In the genomic region with DNA sequence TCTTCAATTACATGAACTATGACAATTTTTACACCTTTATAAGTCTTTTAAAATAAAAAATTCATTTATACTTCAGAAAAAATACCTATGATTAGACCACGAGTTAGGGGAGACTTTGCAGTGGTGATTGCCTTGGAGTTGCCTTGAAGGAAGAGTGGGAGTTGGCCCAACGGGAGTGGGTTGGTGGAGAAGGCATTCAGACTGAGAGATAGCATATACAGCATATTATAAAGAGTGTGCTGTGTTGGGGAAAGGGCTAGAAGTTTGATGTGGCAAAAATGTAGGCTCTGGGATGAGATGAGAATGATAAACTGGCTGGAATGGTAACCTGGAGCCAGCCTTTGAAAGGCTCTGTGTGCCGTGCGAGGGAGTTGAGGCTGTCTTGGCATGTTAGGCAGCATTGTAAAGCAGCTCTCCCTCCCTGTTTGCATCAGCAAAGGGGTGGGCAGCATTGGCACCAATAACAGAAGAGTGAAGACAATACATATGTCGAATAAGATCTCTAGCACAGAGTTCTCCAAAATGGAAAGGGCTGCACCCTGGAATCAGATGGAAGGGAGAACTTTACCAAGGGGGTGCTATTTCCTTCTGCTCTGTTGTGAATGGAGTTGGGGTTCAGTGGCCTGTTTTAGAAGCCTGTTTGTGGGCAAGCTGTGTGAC, we compare ENCODE assay signal across 25 cellular contexts. TPM values are rescaled to one million over a fixed set of nuclear protein-coding genes. Genes with fewer than 3 reads are reported as not detected.
DNase-seq lines count a peak whose midpoint lies in the region; ATAC-seq and TF ChIP-seq lines count a peak whose summit lies in the region.
"Had no signal": no experiment of that assay in that cellular context is flagged by ENCODE, and none has a peak within 500 bp of the region (broad histone marks: within the 10 kb centered on the region; RNA-seq: fewer than 3 reads in every experiment).

No MANE protein-coding gene starts in this region.

- H3K9me2 ChIP-seq in DOHH2 (replicated peaks; ENCODE audit: control insufficient read depth, low read length): no peaks in the 10 kb centered on the region

- DNase-seq in Panc1 (ENCODE audit: low read depth, low spot score) (no peak), mammary epithelial cell (no peak), NCI-H1930 (lab: John Stamatoyannopoulos, UW) (no peak), middle frontal gyrus (ENCODE audit: extremely low spot score, low spot score) (no peak), CD1c-positive myeloid dendritic cell (ENCODE audit: extremely low spot score) (no peak), DMS53 treated with DMSO at 0.1 percent for 48 hours (lab: John Stamatoyannopoulos, UW; ENCODE audit: unreplicated experiment) (no peak)
- DNase-seq: activated T-cell treated with anti-CD3 and anti-CD28 coated beads for 4 hours; DMS153; foreskin keratinocyte; heart right ventricle; left cardiac atrium; NCI-H1105 treated with DMSO at 0.1 percent for 48 hours; NCI-H2029 treated with DMSO at 0.1 percent for 48 hours; NCI-H345; NCI-H774; occipital lobe; RPMI8226; stimulated activated naive CD8-positive, alpha-beta T cell treated with anti-CD3 and anti-CD28 coated beads, Interleukin-15, amount 100 ng/mL, for 72 hours; T-helper 1 cell had no signal

- no peak overlapping the region for H3K4me3 Mint-ChIP-seq in nephron
- H3K4me3 Mint-ChIP-seq: stimulated activated naive CD8-positive, alpha-beta T cell treated with anti-CD3 and anti-CD28 coated beads, Interleukin-15, amount 100 ng/mL, for 72 hours had no signal

- H3K4me3 ChIP-seq in DOHH2 (ENCODE audit: low read length): peak overlapping the region; percentile 64
- no peak overlapping the region for H3K4me3 ChIP-seq in Panc1 (ENCODE audit: low read depth in 2 of 2, low read length in 2 of 2)
- H3K4me3 ChIP-seq in mammary epithelial cell (replicated peaks in 1 of 3; ENCODE audit: insufficient read depth in 1 of 3, low read depth in 2 of 3, low read length in 3 of 3): no peak overlapping the region
- H3K4me3 ChIP-seq: cardiac muscle cell, heart right ventricle, tibial nerve had no signal

- ATAC-seq in Panc1: no peak
- ATAC-seq: activated naive CD4-positive, alpha-beta T cell treated with anti-CD3 and anti-CD28 coated beads, Interleukin-2, amount 50 U/mL, for 72 hours; esophagus mucosa; foreskin keratinocyte; heart right ventricle; left cardiac atrium; stimulated activated naive CD8-positive, alpha-beta T cell treated with anti-CD3 and anti-CD28 coated beads, Interleukin-15, amount 100 ng/mL, for 72 hours had no signal

- no peaks in the 10 kb centered on the region for H3K9me3 Mint-ChIP-seq in nephron
- H3K9me3 Mint-ChIP-seq: activated naive CD4-positive, alpha-beta T cell treated with anti-CD3 and anti-CD28 coated beads, Interleukin-2, amount 50 U/mL, for 72 hours; stimulated activated naive CD8-positive, alpha-beta T cell treated with anti-CD3 and anti-CD28 coated beads, Interleukin-15, amount 100 ng/mL, for 72 hours had no signal

- no peak overlapping the region for H3K9ac ChIP-seq in mammary epithelial cell (ENCODE audit: insufficient read depth, low read length)

- H3K79me2 ChIP-seq in DOHH2 (ENCODE audit: control insufficient read depth, low read length) (peaks cover 81% of the 10 kb centered on the region), mammary epithelial cell (ENCODE audit: insufficient read depth, low read length) (peaks cover 99% of the 10 kb centered on the region)

- H3K4me1 Mint-ChIP-seq in nephron: peaks cover 49% of the 10 kb centered on the region
- H3K4me1 Mint-ChIP-seq: stimulated activated naive CD8-positive, alpha-beta T cell treated with anti-CD3 and anti-CD28 coated beads, Interleukin-15, amount 100 ng/mL, for 72 hours had no signal

- peak overlapping the region; percentile 4 for H2AFZ ChIP-seq in mammary epithelial cell (ENCODE audit: low read depth, low read length)

- 20% methylated on average over 5 of the region's 5 CpGs for WGBS in mammary epithelial cell (ENCODE audit: low coverage, missing lambda C conversion rate)

- H3K9me3 ChIP-seq in DOHH2 (ENCODE audit: control insufficient read depth, insufficient read depth, low read length) (no peaks in the 10 kb centered on the region), Panc1 (ENCODE audit: control insufficient read depth, insufficient read depth, low read depth, low read length) (no peaks in the 10 kb centered on the region), mammary epithelial cell (replicated peaks; ENCODE audit: insufficient read depth, low read length) (peaks cover 6% of the 10 kb centered on the region)
- H3K9me3 ChIP-seq: heart right ventricle, tibial nerve had no signal

- H4K20me1 ChIP-seq in DOHH2 (ENCODE audit: control insufficient read depth, insufficient read depth, low read depth, low read length): no peaks in the 10 kb centered on the region
- H4K20me1 ChIP-seq in mammary epithelial cell (ENCODE audit: insufficient read depth, low read length): no peaks in the 10 kb centered on the region

- no peaks in the 10 kb centered on the region for H3K27me3 Mint-ChIP-seq in nephron (ENCODE audit: low read depth)
- H3K27me3 Mint-ChIP-seq: stimulated activated naive CD8-positive, alpha-beta T cell treated with anti-CD3 and anti-CD28 coated beads, Interleukin-15, amount 100 ng/mL, for 72 hours had no signal

- H3F3A ChIP-seq in DOHH2 (ENCODE audit: control insufficient read depth, insufficient read depth): peaks cover 13% of the 10 kb centered on the region

- no TSS peak for BruUV-seq in Panc1 (replicated peaks; lab: Mats Ljungman, UMichigan)
- BruUV-seq in mammary epithelial cell (replicated peaks; lab: Mats Ljungman, UMichigan): no TSS peak

- CTCF ChIA-PET in Panc1 (lab: Charles Lee) (no interaction called here), mammary epithelial cell (lab: Charles Lee; ENCODE audit: low non-redundant PET) (no interaction called here)

- H3K4me2 ChIP-seq in DOHH2 (ENCODE audit: low read length) (peak overlapping the region; percentile 92), mammary epithelial cell (ENCODE audit: insufficient read depth, low read depth, low read length) (peak overlapping the region; percentile 42)

- peaks cover 10% of the 10 kb centered on the region for H3K36me3 Mint-ChIP-seq in nephron (ENCODE audit: low read depth)
- H3K36me3 Mint-ChIP-seq: activated naive CD4-positive, alpha-beta T cell treated with anti-CD3 and anti-CD28 coated beads, Interleukin-2, amount 50 U/mL, for 72 hours had no signal

- dilution Hi-C loops in mammary epithelial cell (cut with HindIII; ENCODE audit: low sequenced_read_pairs): no loop called here

- TF ChIP-seq CTCF in DOHH2 (IDR thresholded peaks at IDR 0.05; ENCODE audit: low read depth, low read length, poor library complexity, severe bottlenecking) (no peak), Panc1 (IDR thresholded peaks at IDR 0.05) (0 out of 2 replicates have a peak, but pooled peaks have one; percentile 6), mammary epithelial cell (conservative IDR thresholded peaks at IDR 0.05 in 1 of 2, IDR thresholded peaks at IDR 0.05 in 1 of 2; ENCODE audit: extremely low read depth in 1 of 2, insufficient read depth in 1 of 2, low read depth in 1 of 2, low read length in 2 of 2) (no peak), nephron (IDR thresholded peaks at IDR 0.05; ENCODE audit: unreplicated experiment in 3 of 3) (no peak)

- H3K27me3 ChIP-seq in DOHH2 (ENCODE audit: control insufficient read depth, low read length) (no peaks in the 10 kb centered on the region), Panc1 (ENCODE audit: control insufficient read depth, insufficient read depth, low read length) (no peaks in the 10 kb centered on the region), mammary epithelial cell (ENCODE audit: insufficient read depth, low read length) (no peaks in the 10 kb centered on the region)
- H3K27me3 ChIP-seq: cardiac muscle cell, foreskin keratinocyte, heart right ventricle, tibial nerve had no signal

- intact Hi-C loops in Panc1 (cut with micrococcal nuclease; ENCODE audit: unreplicated experiment) (no loop called here), mammary epithelial cell (cut with micrococcal nuclease) (no loop called here)

- POLR2A ChIA-PET in Panc1 (lab: Charles Lee): no interaction called here

- H3K36me3 ChIP-seq in DOHH2 (ENCODE audit: control insufficient read depth, low read length) (no peaks in the 10 kb centered on the region), Panc1 (ENCODE audit: control insufficient read depth, insufficient read depth, low read length) (no peaks in the 10 kb centered on the region), mammary epithelial cell (ENCODE audit: insufficient read depth, low read length) (no peaks in the 10 kb centered on the region)
- H3K36me3 ChIP-seq: cardiac muscle cell, heart right ventricle, tibial nerve had no signal

- H3K27ac Mint-ChIP-seq in nephron: peak overlapping the region; percentile 5 to 60 (median 15)
- H3K27ac Mint-ChIP-seq: activated naive CD4-positive, alpha-beta T cell treated with anti-CD3 and anti-CD28 coated beads, Interleukin-2, amount 50 U/mL, for 72 hours; stimulated activated naive CD8-positive, alpha-beta T cell treated with anti-CD3 and anti-CD28 coated beads, Interleukin-15, amount 100 ng/mL, for 72 hours had no signal

- H3K27ac ChIP-seq in DOHH2 (ENCODE audit: low read depth, low read length) (peak overlapping the region; percentile 93), Panc1 (ENCODE audit: low read length) (no peak overlapping the region), mammary epithelial cell (ENCODE audit: insufficient read depth, low read depth, low read length) (no peak overlapping the region)
- H3K27ac ChIP-seq: cardiac muscle cell, foreskin keratinocyte, heart right ventricle, tibial nerve had no signal

- peaks cover 70% of the 10 kb centered on the region for H3K4me1 ChIP-seq in DOHH2 (ENCODE audit: control insufficient read depth, low read length)
- H3K4me1 ChIP-seq in Panc1 (ENCODE audit: control insufficient read depth, insufficient read depth, low read length): peaks cover 8% of the 10 kb centered on the region; the same call in 1 of the 2 replicates
- H3K4me1 ChIP-seq in mammary epithelial cell (ENCODE audit: insufficient read depth, low read length): peaks cover 33% of the 10 kb centered on the region

- in situ Hi-C loops in Panc1 (cut with HindIII; ENCODE audit: low pct_unique_long_range_greater_than_20kb, low sequenced_read_pairs) (no loop called here), mammary epithelial cell (cut with MboI; ENCODE audit: low sequenced_read_pairs in 2 of 2) (no loop called here)

RNA-seq across cellular contexts. Expression of gene MPZL1, which starts 24.4 kb away (rescaled TPM):
- total RNA-seq in Panc1 (2021; ENCODE audit: unreplicated experiment) (72.0 TPM), mammary epithelial cell (100 to 1,000 TPM; 148 to 227 TPM)
- polyA plus RNA-seq in Panc1 (2012; ENCODE audit: insufficient read length): 39.0 TPM
- polyA plus RNA-seq in mammary epithelial cell: 107 TPM
- 148 TPM for polyA minus RNA-seq in mammary epithelial cell
